15 cellular contexts compared by ENCODE assay signal in genomic region chr9:37914701-37915358, GRCh38.
"Had no signal": no experiment of that assay in that cellular context is flagged by ENCODE, and none has a peak within 500 bp of the region (broad histone marks: within the 10 kb centered on the region; RNA-seq: fewer than 3 reads in every experiment).

No MANE protein-coding gene starts in this region.

- H3K4me3 Mint-ChIP-seq: activated CD4-positive, alpha-beta T cell treated with anti-CD3 and anti-CD28 coated beads, Interleukin-2, amount 10 ng/mL, durations not matched to agents 24 days and 14 days; activated CD8-positive, alpha-beta T cell treated with anti-CD3 and anti-CD28 coated beads, Interleukin-2, amount 10 ng/mL, durations not matched to agents 7 days and 5 days; activated naive CD4-positive, alpha-beta T cell treated with anti-CD3 and anti-CD28 coated beads for 36 hours; activated naive CD8-positive, alpha-beta T cell treated with anti-CD3 and anti-CD28 coated beads, Interleukin-2, amount 50 U/mL, for 24 hours; activated T-helper 1 cell treated with anti-CD3 and anti-CD28 coated beads, Interleukin-12 subunit alpha, Interleukin-12 subunit beta, Interleukin-2, Interleukin-4 antibody, amounts not matched to agents 30 ng/mL and 10 ng/mL and 1 ng/mL, durations not matched to agents 14 hours and 24 hours and 36 hours; naive thymus-derived CD8-positive, alpha-beta T cell; T-helper 17 cell; WTC11 had no signal

- H3K27ac ChIP-seq: gastrocnemius medialis had no signal

- H3K9me3 ChIP-seq: gastrocnemius medialis, mucosa of descending colon, prostate gland had no signal

- H3K9me3 Mint-ChIP-seq: activated CD4-positive, alpha-beta T cell treated with anti-CD3 and anti-CD28 coated beads, Interleukin-2, amount 10 ng/mL, durations not matched to agents 24 days and 14 days; activated naive CD4-positive, alpha-beta T cell treated with anti-CD3 and anti-CD28 coated beads for 36 hours; activated naive CD8-positive, alpha-beta T cell treated with anti-CD3 and anti-CD28 coated beads, Interleukin-2, amount 50 U/mL, for 24 hours; activated T-helper 1 cell treated with anti-CD3 and anti-CD28 coated beads, Interleukin-12 subunit alpha, Interleukin-12 subunit beta, Interleukin-2, Interleukin-4 antibody, amounts not matched to agents 30 ng/mL and 10 ng/mL and 1 ng/mL, durations not matched to agents 14 hours and 24 hours and 36 hours; naive thymus-derived CD8-positive, alpha-beta T cell; WTC11 had no signal

- H3K4me1 ChIP-seq: gastrocnemius medialis had no signal

- H3K36me3 ChIP-seq: prostate gland had no signal

- H3K4me1 Mint-ChIP-seq: activated naive CD8-positive, alpha-beta T cell treated with anti-CD3 and anti-CD28 coated beads, Interleukin-2, amount 50 U/mL, for 24 hours had no signal

- H3K27me3 ChIP-seq: gastrocnemius medialis had no signal

- H3K27me3 Mint-ChIP-seq: activated CD4-positive, alpha-beta T cell treated with anti-CD3 and anti-CD28 coated beads, Interleukin-2, amount 10 ng/mL, durations not matched to agents 24 days and 14 days; activated naive CD8-positive, alpha-beta T cell treated with anti-CD3 and anti-CD28 coated beads, Interleukin-2, amount 50 U/mL, for 24 hours had no signal

- DNase-seq: activated CD4-positive, alpha-beta T cell treated with anti-CD3 and anti-CD28 coated beads, Interleukin-2, amount 10 ng/mL, durations not matched to agents 24 days and 14 days; activated CD8-positive, alpha-beta T cell treated with anti-CD3 and anti-CD28 coated beads, Interleukin-2, amount 10 ng/mL, durations not matched to agents 7 days and 5 days; activated naive CD4-positive, alpha-beta T cell treated with anti-CD3 and anti-CD28 coated beads for 36 hours; activated naive CD8-positive, alpha-beta T cell treated with anti-CD3 and anti-CD28 coated beads, Interleukin-2, amount 50 U/mL, for 24 hours; aorta; gastrocnemius medialis; left colon; mucosa of descending colon; naive thymus-derived CD8-positive, alpha-beta T cell; nucleus accumbens; right cardiac atrium; T-helper 17 cell had no signal

- H3K4me3 ChIP-seq: gastrocnemius medialis, mucosa of descending colon, prostate gland had no signal

- H3K36me3 Mint-ChIP-seq: naive thymus-derived CD8-positive, alpha-beta T cell; WTC11 had no signal

- H3K27ac Mint-ChIP-seq: activated CD4-positive, alpha-beta T cell treated with anti-CD3 and anti-CD28 coated beads, Interleukin-2, amount 10 ng/mL, durations not matched to agents 24 days and 14 days; activated CD8-positive, alpha-beta T cell treated with anti-CD3 and anti-CD28 coated beads, Interleukin-2, amount 10 ng/mL, durations not matched to agents 7 days and 5 days; activated naive CD4-positive, alpha-beta T cell treated with anti-CD3 and anti-CD28 coated beads for 36 hours; activated naive CD8-positive, alpha-beta T cell treated with anti-CD3 and anti-CD28 coated beads, Interleukin-2, amount 50 U/mL, for 24 hours; activated T-helper 1 cell treated with anti-CD3 and anti-CD28 coated beads, Interleukin-12 subunit alpha, Interleukin-12 subunit beta, Interleukin-2, Interleukin-4 antibody, amounts not matched to agents 30 ng/mL and 10 ng/mL and 1 ng/mL, durations not matched to agents 14 hours and 24 hours and 36 hours; T-helper 17 cell; WTC11 had no signal
